ENCODE assay signal across 8 cellular contexts in the genomic region with DNA sequence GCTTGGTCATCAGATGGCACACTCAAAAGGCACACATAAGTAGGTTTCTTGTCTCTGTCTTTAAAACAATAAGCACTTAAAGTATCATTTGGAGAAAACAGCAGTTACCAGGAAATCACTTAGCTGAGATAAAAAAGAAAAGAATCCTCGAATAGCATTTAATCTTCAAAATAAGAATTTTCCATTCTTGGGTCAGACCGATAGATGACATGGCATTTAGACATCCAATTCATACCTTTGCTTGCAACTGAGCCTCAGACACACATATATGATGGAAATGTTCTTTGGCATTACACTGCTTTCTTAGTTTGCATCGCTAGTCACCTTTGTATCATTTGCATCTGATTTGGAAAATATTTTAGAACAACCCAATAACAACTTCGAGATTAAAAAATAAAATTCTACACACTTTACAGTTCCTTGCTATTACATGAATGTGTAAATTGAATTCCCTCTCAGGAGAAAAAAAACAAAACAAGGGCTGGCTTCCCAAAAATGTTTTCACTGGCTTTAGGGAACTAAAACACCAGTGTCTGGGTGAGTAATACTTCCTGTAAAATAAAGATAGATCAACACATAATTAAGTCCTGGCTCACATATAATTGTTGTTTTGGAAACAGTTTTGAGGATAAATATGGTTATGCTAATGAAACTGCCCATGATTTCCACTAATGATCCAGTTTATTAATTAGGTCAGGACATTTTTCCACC. TPM values are rescaled to one million over a fixed set of nuclear protein-coding genes. Genes with fewer than 3 reads are reported as not detected.
DNase-seq lines count a peak whose midpoint lies in the region; ATAC-seq and TF ChIP-seq lines count a peak whose summit lies in the region.

No MANE protein-coding gene starts in this region.

- H3K9me3 ChIP-seq in sigmoid colon: no peaks in the 10 kb centered on the region

- H3K27me3 Mint-ChIP-seq in activated CD4-positive, alpha-beta memory T cell treated with anti-CD3 and anti-CD28 coated beads, Interleukin-2, amount 10 ng/mL, durations not matched to agents 7 days and 5 days: peaks cover 52% of the 10 kb centered on the region

- peaks cover 0 to 31% (median 25%) of the 10 kb centered on the region in 4 donors for H3K4me1 ChIP-seq in sigmoid colon

- peaks cover 6% of the 10 kb centered on the region for H3K36me3 Mint-ChIP-seq in activated CD4-positive, alpha-beta memory T cell treated with anti-CD3 and anti-CD28 coated beads, Interleukin-2, amount 10 ng/mL, durations not matched to agents 7 days and 5 days (ENCODE audit: low read depth)

- peak; percentile 25 for DNase-seq in HCEC 1CT
- DNase-seq in activated CD4-positive, alpha-beta memory T cell treated with anti-CD3 and anti-CD28 coated beads, Interleukin-2, amount 10 ng/mL, durations not matched to agents 7 days and 5 days: no peak
- peak; percentile 8 for DNase-seq in globus pallidus (ENCODE audit: low spot score)
- no peak for DNase-seq in sigmoid colon
- DNase-seq in HPDE6-E6E7 (ENCODE audit: extremely low spot score): no peak

- H3K27ac ChIP-seq in sigmoid colon: peak overlapping the region; percentile 95 to 99 (median 98)

- 69 to 71% methylated on average over 4 of the region's 4 CpGs for WGBS in sigmoid colon, 2 donors

- no peaks in the 10 kb centered on the region for H3K27me3 ChIP-seq in sigmoid colon

- H3K4me1 Mint-ChIP-seq in activated CD4-positive, alpha-beta memory T cell treated with anti-CD3 and anti-CD28 coated beads, Interleukin-2, amount 10 ng/mL, durations not matched to agents 7 days and 5 days: peaks cover 20% of the 10 kb centered on the region

- peak overlapping the region; percentile 88 to 92 (median 89) for H3K4me3 ChIP-seq in sigmoid colon

- H3K27ac Mint-ChIP-seq in activated CD4-positive, alpha-beta memory T cell treated with anti-CD3 and anti-CD28 coated beads, Interleukin-2, amount 10 ng/mL, durations not matched to agents 7 days and 5 days: no peak overlapping the region

- CTCF ChIA-PET in activated CD4-positive, alpha-beta memory T cell treated with anti-CD3 and anti-CD28 coated beads, Interleukin-2, amount 10 ng/mL, durations not matched to agents 7 days and 5 days (lab: Charles Lee): no interaction called here

- no peak for TF ChIP-seq EP300 in sigmoid colon (IDR thresholded peaks at IDR 0.05)

- ATAC-seq in GM19395 (IDR thresholded peaks at IDR 0.05; ENCODE audit: unreplicated experiment): no peak
- ATAC-seq in GM21576 (IDR thresholded peaks at IDR 0.05; ENCODE audit: unreplicated experiment): no peak
- ATAC-seq in GM18873 (IDR thresholded peaks at IDR 0.05; ENCODE audit: low FRiP score, unreplicated experiment): no peak

- intact Hi-C loops in sigmoid colon (cut with DNase I): loop anchor here (5.0 to 10.0 kb wide), 5 partner anchors 34 to 824 kb away; partner anchors contain the start of genes HDDC2 and TPD52L1

- POLR2A ChIA-PET in activated CD4-positive, alpha-beta memory T cell treated with anti-CD3 and anti-CD28 coated beads, Interleukin-2, amount 10 ng/mL, durations not matched to agents 7 days and 5 days (lab: Charles Lee): no interaction called here

- H3K36me3 ChIP-seq in sigmoid colon: no peaks in the 10 kb centered on the region

- no peaks in the 10 kb centered on the region for H3K9me3 Mint-ChIP-seq in activated CD4-positive, alpha-beta memory T cell treated with anti-CD3 and anti-CD28 coated beads, Interleukin-2, amount 10 ng/mL, durations not matched to agents 7 days and 5 days

- peak overlapping the region; percentile 72 for H3K4me3 Mint-ChIP-seq in activated CD4-positive, alpha-beta memory T cell treated with anti-CD3 and anti-CD28 coated beads, Interleukin-2, amount 10 ng/mL, durations not matched to agents 7 days and 5 days

- no peak for TF ChIP-seq POLR2A in sigmoid colon (IDR thresholded peaks at IDR 0.05)

- TF ChIP-seq CTCF in sigmoid colon (IDR thresholded peaks at IDR 0.05): no peak

RNA-seq across cellular contexts. Expression of gene RNF217, which starts 1.3 kb away (rescaled TPM):
- total RNA-seq in activated CD4-positive, alpha-beta memory T cell treated with anti-CD3 and anti-CD28 coated beads, Interleukin-2, amount 10 ng/mL, durations not matched to agents 7 days and 5 days: 1 to 10 TPM; 1.1 to 2.0 TPM
- 10 to 100 TPM; 35.7 to 55.9 (median 49.2) TPM for total RNA-seq in sigmoid colon
- 1 to 10 TPM; 1.8 to 3.0 (median 1.8) TPM for polyA plus RNA-seq in sigmoid colon

Comparison
In these comparisons a context has a peak if more than half of its experiments do, and no peak if none do; other contexts are left out.
1. DNase-seq: peak in HCEC 1CT (single experiment) and globus pallidus (single experiment); none in activated CD4-positive, alpha-beta memory T cell treated with anti-CD3 and anti-CD28 coated beads, Interleukin-2, amount 10 ng/mL, durations not matched to agents 7 days and 5 days (single experiment), sigmoid colon (single experiment) and HPDE6-E6E7 (single experiment).
2. RNA of gene RNF217, which starts 1.3 kb away (total RNA-seq): 35.7 to 55.9 TPM in sigmoid colon; 1.1 to 2.0 TPM in activated CD4-positive, alpha-beta memory T cell treated with anti-CD3 and anti-CD28 coated beads, Interleukin-2, amount 10 ng/mL, durations not matched to agents 7 days and 5 days; every median in the first group is over 10 times any median in the second.